Comparison of ENCODE assay signal across 8 cellular contexts in the genomic region with DNA sequence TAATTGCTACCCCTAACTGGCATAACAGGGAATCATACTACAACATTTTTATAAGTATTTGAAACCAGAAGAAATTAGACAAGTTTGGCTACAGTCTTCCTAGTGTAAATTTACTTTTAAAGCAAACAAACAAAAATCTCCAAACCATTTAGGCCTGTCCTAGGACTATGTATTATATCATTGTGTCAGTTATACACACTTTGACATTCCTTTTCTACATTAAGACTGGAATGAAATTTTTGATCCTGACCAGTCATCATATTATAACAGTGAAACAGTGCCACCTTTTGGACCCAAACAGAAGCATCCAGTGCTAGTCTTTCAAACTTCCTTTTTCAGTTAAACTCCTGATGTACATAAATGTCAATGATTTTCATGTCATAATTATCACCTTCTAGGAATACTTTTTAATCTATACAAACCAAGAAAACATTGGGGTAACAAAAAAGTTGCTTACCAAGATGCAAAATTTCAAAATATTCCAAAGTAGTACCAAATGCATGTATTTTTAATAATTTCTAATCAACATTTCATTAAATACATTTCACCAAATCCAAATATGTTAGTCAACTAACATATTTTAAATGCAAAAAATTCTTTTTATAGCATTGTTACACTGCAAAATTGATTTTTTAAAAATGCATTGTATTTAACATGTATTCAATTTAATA.
DNase-seq lines count a peak whose midpoint lies in the region; ATAC-seq, FAIRE-seq and TF ChIP-seq lines count a peak whose summit lies in the region.

No MANE protein-coding gene starts in this region.

- H3K9ac ChIP-seq in K562 (ENCODE audit: insufficient read depth in 1 of 2, low read depth in 2 of 2, low read length in 2 of 2), result no peak overlapping the region
- H3K9ac ChIP-seq in keratinocyte (ENCODE audit: control insufficient read depth, extremely low read depth, insufficient read depth, low read length), result no peak overlapping the region

- H3K9me3 Mint-ChIP-seq in activated naive CD8-positive, alpha-beta T cell treated with anti-CD3 and anti-CD28 coated beads, Interleukin-2, amount 50 U/mL, for 24 hours, result no peaks in the 10 kb centered on the region

- TF ChIP-seq EP300 in K562 (IDR thresholded peaks at IDR 0.05; ENCODE audit: low read length), result peak; percentile 44; the same call in 1 of the 2 replicates

- H3K36me3 ChIP-seq in K562 (ENCODE audit: control insufficient read depth, insufficient read depth, low read length) (peaks cover 13% of the 10 kb centered on the region; the same call in 2 of the 3 replicates), keratinocyte (ENCODE audit: control insufficient read depth in 2 of 2, extremely low read depth in 1 of 2, insufficient read depth in 2 of 2, low read length in 2 of 2) (no peaks in the 10 kb centered on the region)

- in situ Hi-C loops in K562 (cut with MboI), result no loop called here

- H3K27ac Mint-ChIP-seq in activated naive CD8-positive, alpha-beta T cell treated with anti-CD3 and anti-CD28 coated beads, Interleukin-2, amount 50 U/mL, for 24 hours, result no peak overlapping the region

- H3K4me3 Mint-ChIP-seq in activated naive CD8-positive, alpha-beta T cell treated with anti-CD3 and anti-CD28 coated beads, Interleukin-2, amount 50 U/mL, for 24 hours, result no peak overlapping the region

- TF ChIP-seq POLR2A in K562 (conservative IDR thresholded peaks at IDR 0.05), result no peak

- no peaks in the 10 kb centered on the region for H4K20me1 ChIP-seq in K562 (replicated peaks; ENCODE audit: control insufficient read depth, insufficient read depth, low read length)
- no peaks in the 10 kb centered on the region for H4K20me1 ChIP-seq in keratinocyte (ENCODE audit: control insufficient read depth, extremely low read depth, insufficient read depth, low read length)

- H3K9me3 ChIP-seq in K562 (replicated peaks; ENCODE audit: control insufficient read depth, insufficient read depth, low read depth, low read length), result no peaks in the 10 kb centered on the region
- no peaks in the 10 kb centered on the region for H3K9me3 ChIP-seq in keratinocyte (ENCODE audit: control insufficient read depth, low read depth, low read length)

- FAIRE-seq in K562 (lab: Jason Lieb, UNC) (peak; percentile 89), keratinocyte (lab: Jason Lieb, UNC) (peak; percentile 65), urothelium cell line (lab: Jason Lieb, UNC) (no peak)

- H3K27me3 Mint-ChIP-seq in activated naive CD8-positive, alpha-beta T cell treated with anti-CD3 and anti-CD28 coated beads, Interleukin-2, amount 50 U/mL, for 24 hours, result no peaks in the 10 kb centered on the region

- no peak overlapping the region for H3K4me3 ChIP-seq in GM12875 (ENCODE audit: low read depth, low read length)
- no peak overlapping the region for H3K4me3 ChIP-seq in K562
- no peak overlapping the region for H3K4me3 ChIP-seq in keratinocyte (ENCODE audit: control insufficient read depth in 2 of 3, extremely low read depth in 1 of 3, insufficient read depth in 2 of 3, low read depth in 1 of 3, low read length in 3 of 3)

- H3K27ac ChIP-seq in K562 (ENCODE audit: extremely low read depth, low read depth, low read length) (no peak overlapping the region; the same call in 2 of the 3 replicates), keratinocyte (ENCODE audit: control insufficient read depth, insufficient read depth, low read length) (no peak overlapping the region)

- DNase-seq in AG08396 (ENCODE audit: low spot score) (peak; percentile 47), NCI-H226 (peak; percentile 17), K562 (ENCODE audit: extremely low read depth in 1 of 4, low spot score in 3 of 4) (peak; percentile 40 to 87 (median 60)), keratinocyte (ENCODE audit: low read depth, low spot score) (no peak), urothelium cell line (ENCODE audit: low spot score) (peak; percentile 30)
- no peak for DNase-seq in activated naive CD8-positive, alpha-beta T cell treated with anti-CD3 and anti-CD28 coated beads, Interleukin-2, amount 50 U/mL, for 24 hours

- POLR2A ChIA-PET in K562 (lab: Yijun Ruan, JAX), result no interaction called here

- peaks cover 4% of the 10 kb centered on the region for H3K36me3 Mint-ChIP-seq in activated naive CD8-positive, alpha-beta T cell treated with anti-CD3 and anti-CD28 coated beads, Interleukin-2, amount 50 U/mL, for 24 hours (ENCODE audit: low read depth)

- H3K79me2 ChIP-seq in K562 (ENCODE audit: control insufficient read depth, insufficient read depth, low read length), result no peaks in the 10 kb centered on the region
- no peaks in the 10 kb centered on the region for H3K79me2 ChIP-seq in keratinocyte (ENCODE audit: control insufficient read depth, insufficient read depth, low read length)

- no peaks in the 10 kb centered on the region for H3K4me1 Mint-ChIP-seq in activated naive CD8-positive, alpha-beta T cell treated with anti-CD3 and anti-CD28 coated beads, Interleukin-2, amount 50 U/mL, for 24 hours

- H3K9me1 ChIP-seq in K562 (ENCODE audit: control insufficient read depth, insufficient read depth, low read length) (no peaks in the 10 kb centered on the region), keratinocyte (ENCODE audit: control insufficient read depth, extremely low read depth, insufficient read depth, low read length) (no peaks in the 10 kb centered on the region)

- ATAC-seq in HG03196 (IDR thresholded peaks at IDR 0.05; ENCODE audit: unreplicated experiment), result peak; percentile 71
- peak; percentile 90 for ATAC-seq in K562
- ATAC-seq in activated naive CD8-positive, alpha-beta T cell treated with anti-CD3 and anti-CD28 coated beads, Interleukin-2, amount 50 U/mL, for 24 hours, result no peak

- H3K4me2 ChIP-seq in K562 (ENCODE audit: insufficient read depth, low read length), result no peak overlapping the region
- H3K4me2 ChIP-seq in keratinocyte (ENCODE audit: control insufficient read depth, extremely low read depth, insufficient read depth, low read depth, low read length), result no peak overlapping the region

- intact Hi-C loops in K562 (cut with micrococcal nuclease), result loop anchor here (1.0 to 10.0 kb wide), 6 partner anchors 157 to 1644 kb away; no protein-coding TSS in a partner anchor

- BruUV-seq in K562 (replicated peaks; lab: Mats Ljungman, UMichigan), result no TSS peak

- peak; percentile 97 to 98 for TF ChIP-seq RAD21 in K562 (CRISPR knock-in tag; conservative IDR thresholded peaks at IDR 0.05 in 1 of 2, IDR thresholded peaks at IDR 0.05 in 1 of 2)

- peak; percentile 35; the same call in 1 of the 2 replicates for TF ChIP-seq CTCF in GM12875 (IDR thresholded peaks at IDR 0.05; ENCODE audit: borderline replicate concordance, insufficient read depth, low read depth, low read length)
- peak; percentile 73 to 96 (median 81) for TF ChIP-seq CTCF in K562 (IDR thresholded peaks at IDR 0.05 in 2 of 3, conservative IDR thresholded peaks at IDR 0.05 in 1 of 3; ENCODE audit: insufficient read depth in 2 of 3, low read depth in 1 of 3, low read length in 3 of 3)
- peak in 2 of 3 experiments; percentile 47 to 55 for TF ChIP-seq CTCF in keratinocyte (optimal IDR thresholded peaks at IDR 0.05 in 1 of 3, IDR thresholded peaks at IDR 0.05 in 1 of 3, conservative IDR thresholded peaks at IDR 0.05 in 1 of 3; ENCODE audit: extremely low read depth in 1 of 3, insufficient read depth in 2 of 3, low read length in 3 of 3)

- CTCF ChIA-PET in K562 (lab: Yijun Ruan, JAX; ENCODE audit: low intra/inter-chr PET ratio), result interaction anchor here (1.0 to 2.0 kb wide), 8 partner anchors 80 to 397 kb away, joined by 3 to 12 read pairs (median 4); a partner anchor contains a TSS

- no peaks in the 10 kb centered on the region for H3K4me1 ChIP-seq in K562 (replicated peaks in 1 of 2; ENCODE audit: control insufficient read depth in 2 of 2, insufficient read depth in 2 of 2, low read length in 2 of 2)
- H3K4me1 ChIP-seq in keratinocyte (ENCODE audit: control insufficient read depth, extremely low read depth, insufficient read depth, low read length), result no peaks in the 10 kb centered on the region

- dilution Hi-C loops in keratinocyte (cut with MboI; ENCODE audit: extremely low pct_ligation_motif_present, low sequenced_read_pairs), result no loop called here

- no peaks in the 10 kb centered on the region for H3K27me3 ChIP-seq in K562 (ENCODE audit: control insufficient read depth in 2 of 2, insufficient read depth in 2 of 2, low read length in 2 of 2)
- no peaks in the 10 kb centered on the region for H3K27me3 ChIP-seq in keratinocyte (ENCODE audit: control insufficient read depth, extremely low read depth, insufficient read depth, low read length)

- H2AFZ ChIP-seq in K562 (ENCODE audit: low read depth, low read length) (0 out of 2 replicates have a peak overlapping the region, but pooled peaks have one; percentile 13), keratinocyte (ENCODE audit: control insufficient read depth, low read length) (no peak overlapping the region)

TF ChIP-seq in K562, 482 proteins besides CTCF, POLR2A, EP300 and RAD21 (continues in another document):
- TF ChIP-seq ELF1 (tag; IDR thresholded peaks at IDR 0.05) (peak; percentile 9; the same call in 1 of the 2 replicates), ATF7 (IDR thresholded peaks at IDR 0.05) (peak; percentile 45)
- TF ChIP-seq, protein P1, sequence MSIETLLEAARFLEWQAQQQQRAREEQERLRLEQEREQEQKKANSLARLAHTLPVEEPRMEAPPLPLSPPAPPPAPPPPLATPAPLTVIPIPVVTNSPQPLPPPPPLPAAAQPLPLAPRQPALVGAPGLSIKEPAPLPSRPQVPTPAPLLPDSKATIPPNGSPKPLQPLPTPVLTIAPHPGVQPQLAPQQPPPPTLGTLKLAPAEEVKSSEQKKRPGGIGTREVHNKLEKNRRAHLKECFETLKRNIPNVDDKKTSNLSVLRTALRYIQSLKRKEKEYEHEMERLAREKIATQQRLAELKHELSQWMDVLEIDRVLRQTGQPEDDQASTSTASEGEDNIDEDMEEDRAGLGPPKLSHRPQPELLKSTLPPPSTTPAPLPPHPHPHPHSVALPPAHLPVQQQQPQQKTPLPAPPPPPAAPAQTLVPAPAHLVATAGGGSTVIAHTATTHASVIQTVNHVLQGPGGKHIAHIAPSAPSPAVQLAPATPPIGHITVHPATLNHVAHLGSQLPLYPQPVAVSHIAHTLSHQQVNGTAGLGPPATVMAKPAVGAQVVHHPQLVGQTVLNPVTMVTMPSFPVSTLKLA (conservative IDR thresholded peaks at IDR 0.05), result peak in 1 of 2 experiments; percentile 17; a peak in 1 of 4 replicates

Comparison
In these comparisons a context has a peak if more than half of its experiments do, and no peak if none do; other contexts are left out.
1. DNase-seq: peak in AG08396 (single experiment), NCI-H226 (single experiment), K562 (4 of 4) and urothelium cell line (single experiment); none in keratinocyte (single experiment) and activated naive CD8-positive, alpha-beta T cell treated with anti-CD3 and anti-CD28 coated beads, Interleukin-2, amount 50 U/mL, for 24 hours (single experiment).
2. Peak in every context shown above with its lines, with median percentiles within 50 percentile points of each other: CTCF ChIP-seq.